In genomic region chr17:82947051-82947991, GRCh38 we compare ENCODE assay signal across 2 cellular contexts.
TF ChIP-seq lines count a peak whose summit lies in the region.

No MANE protein-coding gene starts in this region.

TF ChIP-seq in IMR-90, 13 proteins besides CTCF, POLR2A, EP300 and RAD21:
- TF ChIP-seq NFE2L2 (IDR thresholded peaks at IDR 0.05; ENCODE audit: low read depth, low read length) (no peak), CEBPB (IDR thresholded peaks at IDR 0.05; ENCODE audit: low read depth, low read length) (no peak), BHLHE40 (IDR thresholded peaks at IDR 0.05; ENCODE audit: low read depth, low read length) (no peak), CHD1 (IDR thresholded peaks at IDR 0.05; ENCODE audit: low read depth, low read length) (no peak), SMC3 (IDR thresholded peaks at IDR 0.05; ENCODE audit: low read depth, low read length) (no peak), RFX5 (IDR thresholded peaks at IDR 0.05; ENCODE audit: low read depth, low read length) (no peak), RCOR1 (IDR thresholded peaks at IDR 0.05; ENCODE audit: insufficient replicate concordance, low read length) (no peak), MXI1 (IDR thresholded peaks at IDR 0.05; ENCODE audit: borderline replicate concordance, low read depth, low read length) (no peak), ELK1 (IDR thresholded peaks at IDR 0.05; ENCODE audit: borderline replicate concordance, low read depth, low read length) (no peak), MAZ (IDR thresholded peaks at IDR 0.05; ENCODE audit: borderline replicate concordance, low read depth, low read length) (no peak), USF2 (IDR thresholded peaks at IDR 0.05; ENCODE audit: low read depth, low read length) (no peak)

TF ChIP-seq in H1, 55 proteins besides CTCF, POLR2A, EP300 and RAD21:
- TF ChIP-seq TAF1 (IDR thresholded peaks at IDR 0.05; ENCODE audit: low read depth, low read length) = no peak
- no peak for TF ChIP-seq JUND (IDR thresholded peaks at IDR 0.05; ENCODE audit: low read length)
- TF ChIP-seq CHD1 (IDR thresholded peaks at IDR 0.05; ENCODE audit: low read depth, low read length) = no peak
- TF ChIP-seq POLR2AphosphoS5 (IDR thresholded peaks at IDR 0.05; ENCODE audit: low read depth, low read length) = 0 out of 2 replicates have a peak, but pooled peaks have one; percentile 10
- TF ChIP-seq SP1 (IDR thresholded peaks at IDR 0.05; ENCODE audit: low read depth, low read length) = no peak
